Comparison of ENCODE assay signal across 18 cellular contexts in genomic region chr2:109493176-109493935, GRCh38.
A peak's percentile ranks its signal among the peaks of the same experiment; 100 is the strongest.
DNase-seq lines count a peak whose midpoint lies in the region; ATAC-seq, FAIRE-seq and TF ChIP-seq lines count a peak whose summit lies in the region.
"Had no signal": no experiment of that assay in that cellular context is flagged by ENCODE, and none has a peak within 500 bp of the region (broad histone marks: within the 10 kb centered on the region; RNA-seq: fewer than 3 reads in every experiment).

No MANE protein-coding gene starts in this region.

- in situ Hi-C loops in GM12878 (cut with MboI) = no loop called here

- H3K23ac ChIP-seq in neuronal stem cell (ENCODE audit: low read depth, low read length, poor library complexity) = peak overlapping the region; percentile 1

- H3K18ac ChIP-seq in neuronal stem cell (ENCODE audit: low read length) = no peak overlapping the region

- no peak overlapping the region for H2BK15ac ChIP-seq in neuronal stem cell (ENCODE audit: low read length)

- peaks cover 0 to 19% (median 9%) of the 10 kb centered on the region in 12 donors for H3K4me1 ChIP-seq in heart left ventricle
- H3K4me1 ChIP-seq in GM12878 (ENCODE audit: control insufficient read depth, insufficient read depth, low read length) = no peaks in the 10 kb centered on the region
- no peaks in the 10 kb centered on the region for H3K4me1 ChIP-seq in neuronal stem cell (ENCODE audit: control insufficient read depth in 2 of 2, insufficient read depth in 1 of 2, low read depth in 1 of 2, low read length in 2 of 2)
- H3K4me1 ChIP-seq: Caco-2 had no signal

- peak; percentile 7 for DNase-seq in Right ventricle myocardium inferior (ENCODE audit: missing footprints)
- no peak for DNase-seq in heart left ventricle
- no peak for DNase-seq in GM12878 (ENCODE audit: low read depth, low spot score)
- no peak for DNase-seq in neuronal stem cell (ENCODE audit: low spot score)
- no peak for DNase-seq in SW480 (ENCODE audit: low spot score)
- no peak for DNase-seq in C1 segment of cervical spinal cord (lab: John Stamatoyannopoulos, UW)
- DNase-seq: Caco-2; CD4-positive, alpha-beta T cell; DMS153; DND-41; GOT3; H7; HCEC 1CT had no signal

- H3K9me3 ChIP-seq in heart left ventricle = no peaks in the 10 kb centered on the region
- no peaks in the 10 kb centered on the region for H3K9me3 ChIP-seq in GM12878 (replicated peaks; ENCODE audit: control insufficient read depth, insufficient read depth, low read length)
- H3K9me3 ChIP-seq in neuronal stem cell (replicated peaks in 1 of 2; ENCODE audit: control insufficient read depth in 2 of 2, insufficient read depth in 1 of 2, low read depth in 1 of 2, low read length in 2 of 2) = no peaks in the 10 kb centered on the region
- H3K9me3 ChIP-seq: Caco-2 had no signal

- H3K27ac ChIP-seq in heart left ventricle (no peak overlapping the region), GM12878 (ENCODE audit: control insufficient read depth, insufficient read depth) (no peak overlapping the region), neuronal stem cell (replicated peaks; ENCODE audit: low read length) (no peak overlapping the region)
- H3K27ac ChIP-seq: 22Rv1, BLaER1 had no signal

- H2AK5ac ChIP-seq in neuronal stem cell (ENCODE audit: low read depth, low read length) = no peak overlapping the region

- no peak for TF ChIP-seq EP300 in GM12878 (IDR thresholded peaks at IDR 0.05; ENCODE audit: borderline replicate concordance in 1 of 2, control insufficient read depth in 1 of 2, low read depth in 2 of 2, low read length in 2 of 2)

- intact Hi-C loops in Right ventricle myocardium inferior (cut with DNase I) (no loop called here), heart left ventricle (cut with DNase I) (loop anchor here in 5 of 10 donors (5.0 to 10.0 kb wide), 4 partner anchors 41 to 366 kb away; partner anchors contain the start of gene SH3RF3 (in 1 of the 5)), GM12878 (cut with micrococcal nuclease; ENCODE audit: unreplicated experiment) (no loop called here)

- WGBS in heart left ventricle, 4 donors = 69 to 96% (median 71%) methylated on average over 4 of the region's 4 CpGs
- WGBS in GM12878 (ENCODE audit: insufficient coverage, insufficient replicate concordance, low lambda C conversion rate, missing lambda C conversion rate) = 51% methylated on average over 4 of the region's 4 CpGs
- 100% methylated on average over 2 of the region's 4 CpGs; no CpG with 5 or more reads in 1 of the 2 donors for WGBS in neuronal stem cell (ENCODE audit: extremely low coverage in 2 of 2, insufficient read length in 2 of 2, insufficient replicate concordance in 1 of 2), 2 donors

- no peaks in the 10 kb centered on the region for H4K20me1 ChIP-seq in GM12878 (ENCODE audit: control insufficient read depth, insufficient read depth)
- H4K20me1 ChIP-seq: BLaER1 had no signal

- RAD21 ChIA-PET in GM12878 (lab: Charles Lee; ENCODE audit: unreplicated experiment) = no interaction called here

- no peak overlapping the region for H2BK5ac ChIP-seq in neuronal stem cell (ENCODE audit: low read length)

- no peak overlapping the region for H3K9ac ChIP-seq in GM12878 (ENCODE audit: control insufficient read depth, insufficient read depth, low read length)
- no peak overlapping the region for H3K9ac ChIP-seq in neuronal stem cell (ENCODE audit: low read depth, low read length, poor library complexity)
- H3K9ac ChIP-seq: BLaER1 had no signal

- H3K79me1 ChIP-seq in neuronal stem cell (ENCODE audit: low read depth, low read length) = peaks cover 5% of the 10 kb centered on the region

- peaks cover 0 to 5% (median 0%) of the 10 kb centered on the region in 9 donors for H3K36me3 ChIP-seq in heart left ventricle
- H3K36me3 ChIP-seq in GM12878 (ENCODE audit: control insufficient read depth in 2 of 2, insufficient read depth in 2 of 2, low read length in 1 of 2) = no peaks in the 10 kb centered on the region
- no peaks in the 10 kb centered on the region for H3K36me3 ChIP-seq in neuronal stem cell (replicated peaks in 1 of 2; ENCODE audit: control insufficient read depth in 2 of 2, insufficient read depth in 2 of 2, low read length in 2 of 2)

- H3K4me3 ChIP-seq in heart left ventricle = no peak overlapping the region
- no peak overlapping the region for H3K4me3 ChIP-seq in GM12878
- no peak overlapping the region for H3K4me3 ChIP-seq in neuronal stem cell (ENCODE audit: low read length in 2 of 2)
- H3K4me3 ChIP-seq: BLaER1 had no signal

- ATAC-seq in Right ventricle myocardium inferior (no peak), heart left ventricle (no peak), GM12878 (no peak), GM19455 (IDR thresholded peaks at IDR 0.05; ENCODE audit: unreplicated experiment) (no peak)

- H2AFZ ChIP-seq in GM12878 (ENCODE audit: control insufficient read depth, low read depth, low read length) (no peak overlapping the region), neuronal stem cell (ENCODE audit: low read length) (no peak overlapping the region)

- H3K4ac ChIP-seq in neuronal stem cell (ENCODE audit: low read length) = no peak overlapping the region

- CTCF ChIA-PET in GM12878 (lab: Yijun Ruan, JAX) = no interaction called here

- TSS peak; percentile 47 for BruUV-seq in GM12878 (replicated peaks; lab: Mats Ljungman, UMichigan)

- H3K4me2 ChIP-seq in GM12878 (ENCODE audit: control insufficient read depth, insufficient read depth) (no peak overlapping the region), neuronal stem cell (ENCODE audit: insufficient read depth, low read length, poor library complexity, severe bottlenecking) (no peak overlapping the region)
- H3K4me2 ChIP-seq: BLaER1 had no signal

- no peaks in the 10 kb centered on the region for H3K79me2 ChIP-seq in GM12878 (ENCODE audit: control insufficient read depth, insufficient read depth, low read length)

- H2BK120ac ChIP-seq in neuronal stem cell (ENCODE audit: low read depth, low read length) = no peak overlapping the region

- no peak for TF ChIP-seq CTCF in heart left ventricle (IDR thresholded peaks at IDR 0.05)
- no peak for TF ChIP-seq CTCF in GM12878 (IDR thresholded peaks at IDR 0.05 in 2 of 3, conservative IDR thresholded peaks at IDR 0.05 in 1 of 3; ENCODE audit: control insufficient read depth in 2 of 3, extremely low read depth in 1 of 3, insufficient read depth in 1 of 3, low read depth in 3 of 3, low read length in 3 of 3)

- POLR2A ChIA-PET in GM12878 (lab: Charles Lee) = no interaction called here

- no peak for TF ChIP-seq POLR2A in heart left ventricle (IDR thresholded peaks at IDR 0.05)
- no peak for TF ChIP-seq POLR2A in GM12878 (IDR thresholded peaks at IDR 0.05; ENCODE audit: low read depth, low read length)

- no peak overlapping the region for H2BK12ac ChIP-seq in neuronal stem cell (ENCODE audit: low read length)

- no peaks in the 10 kb centered on the region for H3K27me3 ChIP-seq in heart left ventricle
- H3K27me3 ChIP-seq in GM12878 (replicated peaks in 1 of 2; ENCODE audit: control insufficient read depth in 2 of 2, insufficient read depth in 2 of 2, low read length in 1 of 2) = no peaks in the 10 kb centered on the region
- no peaks in the 10 kb centered on the region for H3K27me3 ChIP-seq in neuronal stem cell (ENCODE audit: control insufficient read depth in 3 of 3, insufficient read depth in 3 of 3, low read depth in 1 of 3, low read length in 3 of 3)
- H3K27me3 ChIP-seq: BLaER1 had no signal

- TF ChIP-seq RAD21 in GM12878 (IDR thresholded peaks at IDR 0.05; ENCODE audit: insufficient read depth, low read depth, low read length) = no peak

- H4K91ac ChIP-seq in neuronal stem cell (ENCODE audit: low read depth, low read length, poor library complexity) = peak overlapping the region; percentile 86

- H3K14ac ChIP-seq in neuronal stem cell (ENCODE audit: low read length) = no peak overlapping the region

- SMC1A ChIA-PET in GM12878 (lab: Charles Lee; ENCODE audit: uncharacterized antibody, unreplicated experiment) = no interaction called here

- no peak for FAIRE-seq in GM12878 (lab: Jason Lieb, UNC)
- FAIRE-seq: A204.1, G401.6 had no signal

- H4K8ac ChIP-seq in neuronal stem cell (ENCODE audit: low read depth, low read length) = peak overlapping the region; percentile 20

TF ChIP-seq in GM12878, 131 proteins besides CTCF, POLR2A, EP300 and RAD21:
- TF ChIP-seq SMC3 (IDR thresholded peaks at IDR 0.05; ENCODE audit: borderline replicate concordance, low read length) (no peak), HDGF (IDR thresholded peaks at IDR 0.05) (0 out of 2 replicates have a peak, but pooled peaks have one; percentile 17)
